Comparison of ENCODE assay signal across 1 cellular context in genomic region chr22:38462960-38463784, GRCh38.
A peak's percentile ranks its signal among the peaks of the same experiment; 100 is the strongest.
TF ChIP-seq lines count a peak whose summit lies in the region.

No MANE protein-coding gene starts in this region.

TF ChIP-seq in HepG2, 621 proteins besides CTCF, POLR2A, EP300 and RAD21 (continued from another document and continues in another):
- TF ChIP-seq, protein P1, sequence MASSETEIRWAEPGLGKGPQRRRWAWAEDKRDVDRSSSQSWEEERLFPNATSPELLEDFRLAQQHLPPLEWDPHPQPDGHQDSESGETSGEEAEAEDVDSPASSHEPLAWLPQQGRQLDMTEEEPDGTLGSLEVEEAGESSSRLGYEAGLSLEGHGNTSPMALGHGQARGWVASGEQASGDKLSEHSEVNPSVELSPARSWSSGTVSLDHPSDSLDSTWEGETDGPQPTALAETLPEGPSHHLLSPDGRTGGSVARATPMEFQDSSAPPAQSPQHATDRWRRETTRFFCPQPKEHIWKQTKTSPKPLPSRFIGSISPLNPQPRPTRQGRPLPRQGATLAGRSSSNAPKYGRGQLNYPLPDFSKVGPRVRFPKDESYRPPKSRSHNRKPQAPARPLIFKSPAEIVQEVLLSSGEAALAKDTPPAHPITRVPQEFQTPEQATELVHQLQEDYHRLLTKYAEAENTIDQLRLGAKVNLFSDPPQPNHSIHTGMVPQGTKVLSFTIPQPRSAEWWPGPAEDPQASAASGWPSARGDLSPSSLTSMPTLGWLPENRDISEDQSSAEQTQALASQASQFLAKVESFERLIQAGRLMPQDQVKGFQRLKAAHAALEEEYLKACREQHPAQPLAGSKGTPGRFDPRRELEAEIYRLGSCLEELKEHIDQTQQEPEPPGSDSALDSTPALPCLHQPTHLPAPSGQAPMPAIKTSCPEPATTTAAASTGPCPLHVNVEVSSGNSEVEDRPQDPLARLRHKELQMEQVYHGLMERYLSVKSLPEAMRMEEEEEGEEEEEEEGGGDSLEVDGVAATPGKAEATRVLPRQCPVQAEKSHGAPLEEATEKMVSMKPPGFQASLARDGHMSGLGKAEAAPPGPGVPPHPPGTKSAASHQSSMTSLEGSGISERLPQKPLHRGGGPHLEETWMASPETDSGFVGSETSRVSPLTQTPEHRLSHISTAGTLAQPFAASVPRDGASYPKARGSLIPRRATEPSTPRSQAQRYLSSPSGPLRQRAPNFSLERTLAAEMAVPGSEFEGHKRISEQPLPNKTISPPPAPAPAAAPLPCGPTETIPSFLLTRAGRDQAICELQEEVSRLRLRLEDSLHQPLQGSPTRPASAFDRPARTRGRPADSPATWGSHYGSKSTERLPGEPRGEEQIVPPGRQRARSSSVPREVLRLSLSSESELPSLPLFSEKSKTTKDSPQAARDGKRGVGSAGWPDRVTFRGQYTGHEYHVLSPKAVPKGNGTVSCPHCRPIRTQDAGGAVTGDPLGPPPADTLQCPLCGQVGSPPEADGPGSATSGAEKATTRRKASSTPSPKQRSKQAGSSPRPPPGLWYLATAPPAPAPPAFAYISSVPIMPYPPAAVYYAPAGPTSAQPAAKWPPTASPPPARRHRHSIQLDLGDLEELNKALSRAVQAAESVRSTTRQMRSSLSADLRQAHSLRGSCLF (CRISPR knock-in tag; IDR thresholded peaks at IDR 0.05; ENCODE audit: borderline replicate concordance): no peak
- TF ChIP-seq HNRNPUL1 (IDR thresholded peaks at IDR 0.05; ENCODE audit: low read depth, low read length): no peak
- TF ChIP-seq SMARCC2 (IDR thresholded peaks at IDR 0.05): no peak
- TF ChIP-seq, protein P2, sequence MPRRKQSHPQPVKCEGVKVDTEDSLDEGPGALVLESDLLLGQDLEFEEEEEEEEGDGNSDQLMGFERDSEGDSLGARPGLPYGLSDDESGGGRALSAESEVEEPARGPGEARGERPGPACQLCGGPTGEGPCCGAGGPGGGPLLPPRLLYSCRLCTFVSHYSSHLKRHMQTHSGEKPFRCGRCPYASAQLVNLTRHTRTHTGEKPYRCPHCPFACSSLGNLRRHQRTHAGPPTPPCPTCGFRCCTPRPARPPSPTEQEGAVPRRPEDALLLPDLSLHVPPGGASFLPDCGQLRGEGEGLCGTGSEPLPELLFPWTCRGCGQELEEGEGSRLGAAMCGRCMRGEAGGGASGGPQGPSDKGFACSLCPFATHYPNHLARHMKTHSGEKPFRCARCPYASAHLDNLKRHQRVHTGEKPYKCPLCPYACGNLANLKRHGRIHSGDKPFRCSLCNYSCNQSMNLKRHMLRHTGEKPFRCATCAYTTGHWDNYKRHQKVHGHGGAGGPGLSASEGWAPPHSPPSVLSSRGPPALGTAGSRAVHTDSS (CRISPR knock-in tag; conservative IDR thresholded peaks at IDR 0.05): no peak
- TF ChIP-seq ZNF674 (CRISPR knock-in tag; IDR thresholded peaks at IDR 0.05; ENCODE audit: low read depth): no peak
- no peak for TF ChIP-seq MAFF (IDR thresholded peaks at IDR 0.05; ENCODE audit: low read depth, low read length)
- no peak for TF ChIP-seq ZMAT3 (CRISPR knock-in tag; conservative IDR thresholded peaks at IDR 0.05)
- TF ChIP-seq, protein P3, sequence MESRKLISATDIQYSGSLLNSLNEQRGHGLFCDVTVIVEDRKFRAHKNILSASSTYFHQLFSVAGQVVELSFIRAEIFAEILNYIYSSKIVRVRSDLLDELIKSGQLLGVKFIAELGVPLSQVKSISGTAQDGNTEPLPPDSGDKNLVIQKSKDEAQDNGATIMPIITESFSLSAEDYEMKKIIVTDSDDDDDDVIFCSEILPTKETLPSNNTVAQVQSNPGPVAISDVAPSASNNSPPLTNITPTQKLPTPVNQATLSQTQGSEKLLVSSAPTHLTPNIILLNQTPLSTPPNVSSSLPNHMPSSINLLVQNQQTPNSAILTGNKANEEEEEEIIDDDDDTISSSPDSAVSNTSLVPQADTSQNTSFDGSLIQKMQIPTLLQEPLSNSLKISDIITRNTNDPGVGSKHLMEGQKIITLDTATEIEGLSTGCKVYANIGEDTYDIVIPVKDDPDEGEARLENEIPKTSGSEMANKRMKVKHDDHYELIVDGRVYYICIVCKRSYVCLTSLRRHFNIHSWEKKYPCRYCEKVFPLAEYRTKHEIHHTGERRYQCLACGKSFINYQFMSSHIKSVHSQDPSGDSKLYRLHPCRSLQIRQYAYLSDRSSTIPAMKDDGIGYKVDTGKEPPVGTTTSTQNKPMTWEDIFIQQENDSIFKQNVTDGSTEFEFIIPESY (CRISPR knock-in tag; IDR thresholded peaks at IDR 0.05): peak; percentile 23; the same call in 1 of the 2 replicates
- 0 out of 2 replicates have a peak, but pooled peaks have one; percentile 7 for TF ChIP-seq CREB1 (IDR thresholded peaks at IDR 0.05)
- no peak; the same call in 1 of the 2 replicates for TF ChIP-seq CREB1 (CRISPR knock-in tag; IDR thresholded peaks at IDR 0.05)
- TF ChIP-seq, protein P4, sequence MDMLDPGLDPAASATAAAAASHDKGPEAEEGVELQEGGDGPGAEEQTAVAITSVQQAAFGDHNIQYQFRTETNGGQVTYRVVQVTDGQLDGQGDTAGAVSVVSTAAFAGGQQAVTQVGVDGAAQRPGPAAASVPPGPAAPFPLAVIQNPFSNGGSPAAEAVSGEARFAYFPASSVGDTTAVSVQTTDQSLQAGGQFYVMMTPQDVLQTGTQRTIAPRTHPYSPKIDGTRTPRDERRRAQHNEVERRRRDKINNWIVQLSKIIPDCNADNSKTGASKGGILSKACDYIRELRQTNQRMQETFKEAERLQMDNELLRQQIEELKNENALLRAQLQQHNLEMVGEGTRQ (IDR thresholded peaks at IDR 0.05; ENCODE audit: low read depth, low read length): no peak
- TF ChIP-seq, protein P4 (CRISPR knock-in tag; IDR thresholded peaks at IDR 0.05; ENCODE audit: borderline replicate concordance): no peak
- TF ChIP-seq ZNF101 (CRISPR knock-in tag; IDR thresholded peaks at IDR 0.05; ENCODE audit: borderline replicate concordance, low read depth): no peak
- no peak for TF ChIP-seq ZNF790 (CRISPR knock-in tag; IDR thresholded peaks at IDR 0.05; ENCODE audit: borderline replicate concordance)
- TF ChIP-seq, protein P5, sequence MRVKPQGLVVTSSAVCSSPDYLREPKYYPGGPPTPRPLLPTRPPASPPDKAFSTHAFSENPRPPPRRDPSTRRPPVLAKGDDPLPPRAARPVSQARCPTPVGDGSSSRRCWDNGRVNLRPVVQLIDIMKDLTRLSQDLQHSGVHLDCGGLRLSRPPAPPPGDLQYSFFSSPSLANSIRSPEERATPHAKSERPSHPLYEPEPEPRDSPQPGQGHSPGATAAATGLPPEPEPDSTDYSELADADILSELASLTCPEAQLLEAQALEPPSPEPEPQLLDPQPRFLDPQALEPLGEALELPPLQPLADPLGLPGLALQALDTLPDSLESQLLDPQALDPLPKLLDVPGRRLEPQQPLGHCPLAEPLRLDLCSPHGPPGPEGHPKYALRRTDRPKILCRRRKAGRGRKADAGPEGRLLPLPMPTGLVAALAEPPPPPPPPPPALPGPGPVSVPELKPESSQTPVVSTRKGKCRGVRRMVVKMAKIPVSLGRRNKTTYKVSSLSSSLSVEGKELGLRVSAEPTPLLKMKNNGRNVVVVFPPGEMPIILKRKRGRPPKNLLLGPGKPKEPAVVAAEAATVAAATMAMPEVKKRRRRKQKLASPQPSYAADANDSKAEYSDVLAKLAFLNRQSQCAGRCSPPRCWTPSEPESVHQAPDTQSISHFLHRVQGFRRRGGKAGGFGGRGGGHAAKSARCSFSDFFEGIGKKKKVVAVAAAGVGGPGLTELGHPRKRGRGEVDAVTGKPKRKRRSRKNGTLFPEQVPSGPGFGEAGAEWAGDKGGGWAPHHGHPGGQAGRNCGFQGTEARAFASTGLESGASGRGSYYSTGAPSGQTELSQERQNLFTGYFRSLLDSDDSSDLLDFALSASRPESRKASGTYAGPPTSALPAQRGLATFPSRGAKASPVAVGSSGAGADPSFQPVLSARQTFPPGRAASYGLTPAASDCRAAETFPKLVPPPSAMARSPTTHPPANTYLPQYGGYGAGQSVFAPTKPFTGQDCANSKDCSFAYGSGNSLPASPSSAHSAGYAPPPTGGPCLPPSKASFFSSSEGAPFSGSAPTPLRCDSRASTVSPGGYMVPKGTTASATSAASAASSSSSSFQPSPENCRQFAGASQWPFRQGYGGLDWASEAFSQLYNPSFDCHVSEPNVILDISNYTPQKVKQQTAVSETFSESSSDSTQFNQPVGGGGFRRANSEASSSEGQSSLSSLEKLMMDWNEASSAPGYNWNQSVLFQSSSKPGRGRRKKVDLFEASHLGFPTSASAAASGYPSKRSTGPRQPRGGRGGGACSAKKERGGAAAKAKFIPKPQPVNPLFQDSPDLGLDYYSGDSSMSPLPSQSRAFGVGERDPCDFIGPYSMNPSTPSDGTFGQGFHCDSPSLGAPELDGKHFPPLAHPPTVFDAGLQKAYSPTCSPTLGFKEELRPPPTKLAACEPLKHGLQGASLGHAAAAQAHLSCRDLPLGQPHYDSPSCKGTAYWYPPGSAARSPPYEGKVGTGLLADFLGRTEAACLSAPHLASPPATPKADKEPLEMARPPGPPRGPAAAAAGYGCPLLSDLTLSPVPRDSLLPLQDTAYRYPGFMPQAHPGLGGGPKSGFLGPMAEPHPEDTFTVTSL (CRISPR knock-in tag; IDR thresholded peaks at IDR 0.05; ENCODE audit: borderline replicate concordance): no peak
- TF ChIP-seq KIAA2018 (CRISPR knock-in tag; IDR thresholded peaks at IDR 0.05; ENCODE audit: borderline replicate concordance): no peak
